Comparison of ENCODE assay signal across 1 cellular context in the genomic region with DNA sequence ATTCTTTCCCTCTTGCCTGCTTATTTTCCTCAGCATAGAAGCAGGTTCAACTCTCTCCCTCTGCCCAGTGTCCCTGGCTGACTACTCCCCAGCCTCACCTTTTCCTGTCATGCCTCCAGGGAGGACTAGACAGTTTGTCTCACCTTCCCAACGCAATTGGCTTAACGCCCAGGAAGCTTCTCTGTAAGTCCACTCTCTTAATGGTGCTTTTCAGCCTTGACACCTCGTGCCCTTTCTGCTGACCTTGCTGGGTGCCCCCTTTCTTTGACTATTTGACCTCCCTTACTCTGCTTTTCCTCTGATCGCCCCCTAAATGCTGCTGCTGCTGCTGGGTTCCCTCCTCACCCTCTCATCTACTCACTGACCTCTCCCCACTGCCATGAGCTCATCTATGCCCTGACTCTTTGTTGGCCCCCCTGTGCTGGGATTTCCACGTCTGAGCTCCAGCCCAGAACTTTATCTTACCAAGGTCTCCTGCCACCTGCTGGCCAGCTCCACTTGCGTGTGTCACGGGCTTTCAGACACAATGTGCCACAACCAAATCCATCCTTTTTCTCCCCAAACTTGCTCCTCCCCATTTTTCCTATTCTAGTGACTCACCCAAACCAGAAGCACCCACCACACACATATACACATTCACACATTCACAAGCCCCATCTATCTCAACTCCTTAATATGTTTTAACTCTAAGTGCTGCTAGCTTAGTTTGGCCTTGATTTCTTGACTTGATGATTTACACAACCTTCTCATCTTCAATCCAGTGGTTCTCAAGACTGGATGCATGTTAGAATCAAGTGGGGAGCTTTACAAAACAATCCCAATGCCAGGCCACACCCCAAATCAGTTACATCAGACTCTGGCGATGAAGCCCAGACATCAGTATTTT.
TF ChIP-seq lines count a peak whose summit lies in the region.

No MANE protein-coding gene starts in this region.

TF ChIP-seq in H1, 55 proteins besides CTCF, POLR2A, EP300 and RAD21:
- TF ChIP-seq TEAD4 (IDR thresholded peaks at IDR 0.05; ENCODE audit: low read depth, low read length) (no peak), KDM1A (IDR thresholded peaks at IDR 0.05; ENCODE audit: borderline replicate concordance, low read length) (no peak), TAF1 (IDR thresholded peaks at IDR 0.05; ENCODE audit: low read depth, low read length) (0 out of 2 replicates have a peak, but pooled peaks have one; percentile 18), JUND (IDR thresholded peaks at IDR 0.05; ENCODE audit: low read length) (0 out of 2 replicates have a peak, but pooled peaks have one; percentile 24), CREB1 (IDR thresholded peaks at IDR 0.05) (peak; percentile 32; the same call in 1 of the 2 replicates), POU5F1 (IDR thresholded peaks at IDR 0.05; ENCODE audit: low read depth, low read length) (no peak)
